14 cellular contexts compared by ENCODE assay signal in the genomic region with DNA sequence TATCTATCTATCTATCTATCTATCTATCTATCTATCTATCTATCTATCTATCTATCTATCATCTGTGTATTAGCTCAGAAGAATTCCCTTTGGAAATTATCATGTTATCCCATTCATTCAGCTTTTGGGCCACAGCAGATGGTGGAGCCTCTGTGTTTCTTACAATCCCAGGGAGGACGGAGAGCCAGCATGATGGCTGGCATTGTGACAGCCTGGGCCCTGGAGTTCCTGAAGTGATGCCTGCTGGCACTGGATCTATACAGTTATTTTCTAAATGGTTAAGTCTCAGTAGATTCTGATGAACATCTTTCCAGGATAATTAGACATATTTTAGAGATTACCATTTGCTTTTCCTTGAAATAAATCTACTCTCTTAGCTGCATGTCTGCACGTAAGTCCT.
DNase-seq lines count a peak whose midpoint lies in the region; ATAC-seq lines count a peak whose summit lies in the region.
"Had no signal": no experiment of that assay in that cellular context is flagged by ENCODE, and none has a peak within 500 bp of the region (broad histone marks: within the 10 kb centered on the region; RNA-seq: fewer than 3 reads in every experiment).

No MANE protein-coding gene starts in this region.

- intact Hi-C loops in Right ventricle myocardium superior (cut with DNase I) = no loop called here

- ATAC-seq in GM21367 (IDR thresholded peaks at IDR 0.05; ENCODE audit: unreplicated experiment) = no peak
- ATAC-seq in Right ventricle myocardium superior (ENCODE audit: poor library complexity) = no peak
- ATAC-seq: A549 had no signal

- DNase-seq in DMS 273 (lab: John Stamatoyannopoulos, UW; ENCODE audit: unreplicated experiment) (peak; percentile 8), DMS 273 treated with DMSO at 0.1 percent for 48 hours (lab: John Stamatoyannopoulos, UW) (no peak), NCI-H1694 treated with DMSO at 0.1 percent for 48 hours (lab: John Stamatoyannopoulos, UW) (peak; percentile 60), NCI-H446 (lab: John Stamatoyannopoulos, UW) (peak; percentile 7 to 80), cerebellum (ENCODE audit: low spot score) (peak; percentile 13), Right ventricle myocardium superior (no peak), GM19238 (ENCODE audit: insufficient read length, low spot score) (no peak)
- DNase-seq: AML-193; Caco-2; CD4-positive, alpha-beta T cell; DMS79 treated with DMSO at 0.1 percent for 48 hours; H9 had no signal

Comparison
In these comparisons a context has a peak if more than half of its experiments do, and no peak if none do; other contexts are left out.
1. DNase-seq: peak in DMS 273 (single experiment), NCI-H1694 treated with DMSO at 0.1 percent for 48 hours (single experiment), NCI-H446 (2 of 2) and cerebellum (single experiment); none in DMS 273 treated with DMSO at 0.1 percent for 48 hours (single experiment), Right ventricle myocardium superior (single experiment) and GM19238 (single experiment).